ENCODE assay signal across 8 cellular contexts in the genomic region with DNA sequence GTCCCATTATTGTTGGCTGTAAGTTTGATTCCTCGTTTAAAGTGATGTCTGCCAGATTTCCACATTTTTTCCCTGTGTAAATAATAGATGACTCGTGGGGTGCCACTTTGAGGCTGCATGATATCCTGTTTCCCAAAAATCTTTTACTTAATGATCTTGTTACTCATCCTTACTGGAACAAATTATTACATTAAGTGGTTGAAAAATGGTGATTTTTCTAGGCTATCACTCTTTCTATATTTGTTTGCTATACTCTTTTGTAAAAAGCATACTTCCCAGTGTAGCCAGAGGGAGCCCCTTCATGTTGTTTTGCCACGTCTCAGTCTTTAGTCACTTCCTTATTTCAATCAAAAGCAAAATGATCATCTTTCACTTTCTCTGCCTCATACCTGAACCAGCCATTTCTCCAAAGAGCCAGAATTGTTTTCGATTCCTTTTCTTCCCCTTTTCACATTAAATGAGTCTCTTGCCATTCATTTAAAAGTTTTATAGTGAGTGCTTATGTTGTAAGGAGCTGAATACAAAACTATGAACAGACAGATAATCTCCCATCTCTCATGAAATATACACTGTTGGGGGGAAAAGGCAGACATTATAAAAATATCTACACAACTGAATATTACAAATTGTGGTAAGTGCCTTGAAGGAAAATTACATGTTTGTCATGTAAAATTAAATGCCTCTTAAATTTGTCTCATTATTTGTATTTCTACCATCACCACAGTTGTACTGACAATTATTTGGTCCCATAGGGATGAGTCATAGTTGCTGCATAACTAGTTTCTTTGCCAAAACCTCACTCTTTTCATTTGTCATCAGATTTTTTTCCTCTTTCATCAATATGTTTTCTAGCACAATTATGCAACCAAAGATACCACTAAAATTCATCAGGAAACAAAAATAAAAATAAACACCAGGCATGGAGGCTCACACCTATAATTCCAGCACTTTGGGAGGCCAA. TPM values are rescaled to one million over a fixed set of nuclear protein-coding genes. Genes with fewer than 3 reads are reported as not detected.
DNase-seq lines count a peak whose midpoint lies in the region; ATAC-seq and TF ChIP-seq lines count a peak whose summit lies in the region.

No MANE protein-coding gene starts in this region.

- POLR2A ChIA-PET in activated B cell treated with CpG ODN at 0.5 μM for 24 hours (lab: Charles Lee) = no interaction called here

- H3K9me3 Mint-ChIP-seq in activated B cell treated with CpG ODN at 0.5 μM for 24 hours = no peaks in the 10 kb centered on the region

- peak; percentile 61 for DNase-seq in GM12865 (ENCODE audit: low read depth)
- no peak for DNase-seq in activated B cell treated with CpG ODN at 0.5 μM for 24 hours
- no peak for DNase-seq in left lobe of liver (ENCODE audit: low spot score)
- DNase-seq in NCI-H2081 (lab: John Stamatoyannopoulos, UW) = no peak
- no peak for DNase-seq in NCI-H1436 treated with DMSO at 0.1 percent for 48 hours (lab: John Stamatoyannopoulos, UW)
- no peak for DNase-seq in left colon

- ATAC-seq in GM21381 (IDR thresholded peaks at IDR 0.05; ENCODE audit: unreplicated experiment) = peak; percentile 98
- ATAC-seq in HG03521 (IDR thresholded peaks at IDR 0.05; ENCODE audit: unreplicated experiment) = peak; percentile 94
- ATAC-seq in activated B cell treated with CpG ODN at 0.5 μM for 24 hours (ENCODE audit: low read depth) = peak; percentile 77
- peak; percentile 44 for ATAC-seq in left lobe of liver
- ATAC-seq in left colon = no peak

- no peaks in the 10 kb centered on the region for H3K36me3 Mint-ChIP-seq in activated B cell treated with CpG ODN at 0.5 μM for 24 hours (ENCODE audit: low read depth)

- H3K4me3 Mint-ChIP-seq in activated B cell treated with CpG ODN at 0.5 μM for 24 hours = peak overlapping the region; percentile 45

- peak overlapping the region; percentile 70 for H3K27ac Mint-ChIP-seq in activated B cell treated with CpG ODN at 0.5 μM for 24 hours

- TF ChIP-seq CTCF in GM12865 (IDR thresholded peaks at IDR 0.05; ENCODE audit: insufficient read depth, low read depth, low read length, missing control alignments) (no peak), activated B cell treated with CpG ODN at 0.5 μM for 24 hours (IDR thresholded peaks at IDR 0.05) (no peak)

- CTCF ChIA-PET in activated B cell treated with CpG ODN at 0.5 μM for 24 hours (lab: Charles Lee) = interaction anchor here (1.0 kb wide), 1 partner anchor 57 kb away, joined by 3 read pairs; no protein-coding TSS in a partner anchor

- H3K27me3 Mint-ChIP-seq in activated B cell treated with CpG ODN at 0.5 μM for 24 hours = no peaks in the 10 kb centered on the region

- intact Hi-C loops in activated B cell treated with CpG ODN at 0.5 μM for 24 hours (cut with micrococcal nuclease) = loop anchor here (2.0 kb wide), 1 partner anchor 58 kb away; the partner anchor contains the start of gene TFG
- intact Hi-C loops in left colon (cut with DNase I, micrococcal nuclease) = no loop called here

- peaks cover 9% of the 10 kb centered on the region for H3K4me1 Mint-ChIP-seq in activated B cell treated with CpG ODN at 0.5 μM for 24 hours

- no peak overlapping the region for H3K4me3 ChIP-seq in GM12865 (ENCODE audit: low read depth, low read length)

RNA-seq across cellular contexts. Expression of gene ADGRG7, which starts 41.5 kb away (rescaled TPM):
- total RNA-seq in activated B cell treated with CpG ODN at 0.5 μM for 24 hours (not detected in 2 replicates), left lobe of liver (17.0 TPM), left colon (10 to 100 TPM; 11.7 to 15.6 TPM)

RNA-seq across cellular contexts. Expression of gene TFG, which starts 58.4 kb away (rescaled TPM):
- total RNA-seq in activated B cell treated with CpG ODN at 0.5 μM for 24 hours (42.5 and 44.5 TPM in 2 replicates), left lobe of liver (50.2 TPM), left colon (100 to 1,000 TPM; 103 to 121 TPM)

Comparison
In these comparisons a context has a peak if more than half of its experiments do, and no peak if none do; other contexts are left out.
1. RNA of gene ADGRG7, which starts 41.5 kb away (total RNA-seq): 17.0 TPM in left lobe of liver (single experiment) and 11.7 to 15.6 TPM in left colon; not detected in activated B cell treated with CpG ODN at 0.5 μM for 24 hours; every median in the first group is over 10 times any median in the second.